In the genomic region with DNA sequence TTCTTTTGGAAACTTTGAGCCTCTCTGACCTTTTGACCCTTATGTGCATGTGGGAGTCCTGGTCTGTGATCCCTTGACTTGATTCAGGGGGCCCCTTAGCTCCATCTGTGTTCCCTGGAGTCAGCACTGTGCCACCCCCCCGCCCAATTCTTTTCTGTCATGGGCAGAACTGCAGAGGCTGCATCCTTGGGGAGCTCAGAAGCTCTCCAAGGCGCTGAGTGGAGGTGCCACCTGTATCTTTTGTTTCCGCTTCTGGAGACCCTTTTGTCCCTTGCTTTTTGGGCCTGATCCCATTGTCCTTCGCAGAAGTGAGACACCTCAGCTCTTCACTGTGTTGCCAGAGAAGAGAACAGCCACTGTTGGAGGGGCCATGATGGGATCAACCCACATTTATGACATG, we compare ENCODE assay signal across 11 cellular contexts. TPM values are rescaled to one million over a fixed set of nuclear protein-coding genes. Genes with fewer than 3 reads are reported as not detected.
DNase-seq lines count a peak whose midpoint lies in the region; FAIRE-seq and TF ChIP-seq lines count a peak whose summit lies in the region.
"Had no signal": no experiment of that assay in that cellular context is flagged by ENCODE, and none has a peak within 500 bp of the region (broad histone marks: within the 10 kb centered on the region; RNA-seq: fewer than 3 reads in every experiment).

No MANE protein-coding gene starts in this region.

- no peak overlapping the region for H3K4me3 Mint-ChIP-seq in CD4-positive, alpha-beta memory T cell

- POLR2A ChIA-PET in CD4-positive, alpha-beta memory T cell (lab: Charles Lee; ENCODE audit: partially characterized antibody): interaction anchor here (1.1 to 8.3 kb wide), 11 partner anchors 13 to 221 kb away, joined by 3 to 214 read pairs (median 5); partner anchors contain the start of genes CCDC85B, GAL3ST3, SF3B2 and YIF1A

- CTCF ChIA-PET in CD4-positive, alpha-beta memory T cell (lab: Charles Lee; ENCODE audit: partially characterized antibody): interaction anchor here (0.8 to 14.8 kb wide), 24 partner anchors 9 to 314 kb away, joined by 3 to 231 read pairs (median 6); partner anchors contain the start of genes FIBP, SF3B2 and SNX32

- H3K9ac ChIP-seq in MM.1S (ENCODE audit: low read length): no peak overlapping the region
- no peak overlapping the region for H3K9ac ChIP-seq in rectal smooth muscle tissue (ENCODE audit: low read length)

- no peaks in the 10 kb centered on the region for H3K27me3 Mint-ChIP-seq in CD4-positive, alpha-beta memory T cell

- peaks cover 67% of the 10 kb centered on the region for H3K79me2 ChIP-seq in MM.1S (ENCODE audit: low read length)

- TF ChIP-seq CTCF in MM.1S (IDR thresholded peaks at IDR 0.05; ENCODE audit: low read length): no peak
- TF ChIP-seq CTCF in dorsolateral prefrontal cortex (IDR thresholded peaks at IDR 0.05 in 54 of 56, conservative IDR thresholded peaks at IDR 0.05 in 2 of 56; ENCODE audit: low read depth in 1 of 56, partially characterized antibody in 56 of 56): no peak
- TF ChIP-seq CTCF in Peyer's patch (IDR thresholded peaks at IDR 0.05): no peak

- peak overlapping the region in 5 of 7 donors; percentile 22 to 99 (median 93) for H3K27ac Mint-ChIP-seq in CD4-positive, alpha-beta memory T cell

- peaks cover 78% of the 10 kb centered on the region for H3F3A ChIP-seq in MM.1S (ENCODE audit: insufficient read depth, low read length)

- H3K9me3 Mint-ChIP-seq in CD4-positive, alpha-beta memory T cell: peaks cover 0 to 5% (median 0%) of the 10 kb centered on the region in 8 donors

- H3K36me3 ChIP-seq in CD4-positive, alpha-beta memory T cell (ENCODE audit: insufficient read depth, low read length): peaks cover 60% of the 10 kb centered on the region
- H3K36me3 ChIP-seq in MM.1S (replicated peaks; ENCODE audit: insufficient read depth, low read length) (peaks cover 7% of the 10 kb centered on the region; the same call in 1 of the 2 replicates), rectal smooth muscle tissue (ENCODE audit: control insufficient read depth, insufficient read depth, low read length) (peaks cover 37% of the 10 kb centered on the region), Peyer's patch (peaks cover 0 to 66% (median 0%) of the 10 kb centered on the region in 3 donors)

- no peaks in the 10 kb centered on the region for H3K27me3 ChIP-seq in CD4-positive, alpha-beta memory T cell (ENCODE audit: insufficient read depth, low read length)
- no peaks in the 10 kb centered on the region for H3K27me3 ChIP-seq in MM.1S (replicated peaks; ENCODE audit: insufficient read depth, low read length)
- H3K27me3 ChIP-seq in dorsolateral prefrontal cortex: no peaks in the 10 kb centered on the region
- no peaks in the 10 kb centered on the region for H3K27me3 ChIP-seq in rectal smooth muscle tissue (ENCODE audit: control insufficient read depth, insufficient read depth, low read length)
- no peaks in the 10 kb centered on the region for H3K27me3 ChIP-seq in Peyer's patch

- no peak overlapping the region for H2AFZ ChIP-seq in MM.1S (ENCODE audit: low read length)

- peak overlapping the region; percentile 71; the same call in 1 of the 2 replicates for H3K4me2 ChIP-seq in MM.1S (ENCODE audit: low read depth, low read length)

- H3K9me2 ChIP-seq in MM.1S (replicated peaks; ENCODE audit: insufficient read depth, low read length): no peaks in the 10 kb centered on the region

- H3K4me1 ChIP-seq in CD4-positive, alpha-beta memory T cell (ENCODE audit: insufficient read depth, low read length): peaks cover 41% of the 10 kb centered on the region
- H3K4me1 ChIP-seq in MM.1S (ENCODE audit: low read length): peaks cover 66% of the 10 kb centered on the region
- peaks cover 13% of the 10 kb centered on the region for H3K4me1 ChIP-seq in rectal smooth muscle tissue (ENCODE audit: control insufficient read depth, insufficient read depth, low read length)
- peaks cover 0 to 30% (median 5%) of the 10 kb centered on the region in 4 donors for H3K4me1 ChIP-seq in Peyer's patch

- TF ChIP-seq POLR2A in H54 (IDR thresholded peaks at IDR 0.05; ENCODE audit: low read depth, low read length): no peak
- TF ChIP-seq POLR2A in Peyer's patch (IDR thresholded peaks at IDR 0.05): no peak

- peaks cover 34 to 61% (median 50%) of the 10 kb centered on the region in 4 donors for H3K4me1 Mint-ChIP-seq in CD4-positive, alpha-beta memory T cell

- no peak overlapping the region for H3K4me3 ChIP-seq in CD4-positive, alpha-beta memory T cell (ENCODE audit: low read length in 2 of 2)
- H3K4me3 ChIP-seq in MM.1S (ENCODE audit: low read length): no peak overlapping the region
- peak overlapping the region in 1 of 59 donors; percentile 8 for H3K4me3 ChIP-seq in dorsolateral prefrontal cortex
- H3K4me3 ChIP-seq in rectal smooth muscle tissue (ENCODE audit: low read length): no peak overlapping the region
- H3K4me3 ChIP-seq in Peyer's patch: no peak overlapping the region
- H3K4me3 ChIP-seq: lung had no signal

- no peaks in the 10 kb centered on the region for H3K9me3 ChIP-seq in CD4-positive, alpha-beta memory T cell (ENCODE audit: control insufficient read depth in 1 of 2, low read length in 2 of 2)
- H3K9me3 ChIP-seq in MM.1S (replicated peaks; ENCODE audit: insufficient read depth, low read length): no peaks in the 10 kb centered on the region
- no peaks in the 10 kb centered on the region for H3K9me3 ChIP-seq in Peyer's patch

- H4K20me1 ChIP-seq in MM.1S (ENCODE audit: insufficient read depth, low read length): peaks cover 22% of the 10 kb centered on the region

- no peak for DNase-seq in CD4-positive, alpha-beta memory T cell
- DNase-seq in MM.1S: no peak
- DNase-seq in dorsolateral prefrontal cortex: no peak
- no peak for DNase-seq in H54 (ENCODE audit: insufficient read length, low spot score)
- no peak for DNase-seq in NCI-H2081 (lab: John Stamatoyannopoulos, UW)
- DNase-seq in Peyer's patch: no peak
- DNase-seq: NCI-H2107 had no signal

- peaks cover 53 to 79% of the 10 kb centered on the region in 2 donors for H3K36me3 Mint-ChIP-seq in CD4-positive, alpha-beta memory T cell

- intact Hi-C loops in CD4-positive, alpha-beta memory T cell (cut with micrococcal nuclease): loop anchor here (1.0 to 2.0 kb wide), 2 partner anchors 59 to 67 kb away; no protein-coding TSS in a partner anchor
- intact Hi-C loops in dorsolateral prefrontal cortex (cut with DNase I): loop anchor here in 1 of 2 donors (2.0 kb wide), 2 partner anchors 67 to 191 kb away; no protein-coding TSS in a partner anchor

- peak overlapping the region; percentile 77 for H3K27ac ChIP-seq in CD4-positive, alpha-beta memory T cell (ENCODE audit: low read depth, low read length)
- H3K27ac ChIP-seq in MM.1S (ENCODE audit: low read length): peak overlapping the region; percentile 95; the same call in 1 of the 2 replicates
- H3K27ac ChIP-seq in dorsolateral prefrontal cortex: peak overlapping the region in 44 of 59 donors; percentile 19 to 99 (median 95)
- H3K27ac ChIP-seq in rectal smooth muscle tissue (ENCODE audit: low read depth, low read length): peak overlapping the region; percentile 31
- peak overlapping the region in 2 of 4 donors; percentile 90 to 97 for H3K27ac ChIP-seq in Peyer's patch

- no peak for FAIRE-seq in H54 (lab: Jason Lieb, UNC)
- FAIRE-seq: astrocyte had no signal

RNA-seq across cellular contexts. Expression of gene PACS1, which starts 2.4 kb away (rescaled TPM):
- total RNA-seq in CD4-positive, alpha-beta memory T cell: 100 to 1,000 TPM; 251 to 262 TPM
- polyA plus RNA-seq in CD4-positive, alpha-beta memory T cell: 100 to 1,000 TPM in 1 of 2 donors, 10 to 100 TPM in 1; 13.7 to 104 TPM
- total RNA-seq in dorsolateral prefrontal cortex (100 to 1,000 TPM in 42 of 120 experiments, 10 to 100 TPM in 78; 58.1 to 131 (median 95.3) TPM), Peyer's patch (10 to 100 TPM; 10.3 to 52.0 (median 22.3) TPM)

RNA-seq across cellular contexts. Expression of gene SF3B2, which starts 15.5 kb away (rescaled TPM):
- 100 to 1,000 TPM; 238 to 240 TPM for total RNA-seq in CD4-positive, alpha-beta memory T cell
- polyA plus RNA-seq in CD4-positive, alpha-beta memory T cell: 100 to 1,000 TPM in 1 of 2 donors, 10 to 100 TPM in 1; 74.4 to 128 TPM
- total RNA-seq in dorsolateral prefrontal cortex: 100 to 1,000 TPM; 120 to 225 (median 154) TPM
- 100 to 1,000 TPM; 127 to 340 (median 171) TPM for total RNA-seq in Peyer's patch

RNA-seq across cellular contexts. Expression of gene GAL3ST3, which starts 18.7 kb away (rescaled TPM):
- not detected for total RNA-seq in CD4-positive, alpha-beta memory T cell
- not detected for polyA plus RNA-seq in CD4-positive, alpha-beta memory T cell
- 10 to 100 TPM in 73 of 120 experiments, 1 to 10 TPM in 47; 3.8 to 17.5 (median 10.5) TPM for total RNA-seq in dorsolateral prefrontal cortex
- not detected for total RNA-seq in Peyer's patch
- total RNA-seq: lung had no signal
- polyA plus RNA-seq: lung had no signal

RNA-seq across cellular contexts. Expression of gene CATSPER1, which starts 41.4 kb away (rescaled TPM):
- not detected for total RNA-seq in CD4-positive, alpha-beta memory T cell
- not detected for polyA plus RNA-seq in CD4-positive, alpha-beta memory T cell
- 1 to 10 TPM in 2 of 120 experiments, under 1 TPM in 20, not detected in 98; 0.16 to 1.2 (median 0.36) TPM for total RNA-seq in dorsolateral prefrontal cortex
- not detected for total RNA-seq in Peyer's patch

RNA-seq across cellular contexts. Expression of gene CST6, which starts 55.8 kb away (rescaled TPM):
- not detected for total RNA-seq in CD4-positive, alpha-beta memory T cell
- not detected for polyA plus RNA-seq in CD4-positive, alpha-beta memory T cell
- under 1 TPM in 6 of 120 experiments, not detected in 114; 0.64 to 0.85 (median 0.71) TPM for total RNA-seq in dorsolateral prefrontal cortex
- not detected for total RNA-seq in Peyer's patch
- total RNA-seq: astrocyte, subcutaneous adipose tissue had no signal

Comparison
In these comparisons a context has a peak if more than half of its experiments do, and no peak if none do; other contexts are left out.
1. RNA of gene GAL3ST3, which starts 18.7 kb away (total RNA-seq): 3.8 to 17.5 TPM in dorsolateral prefrontal cortex; not detected in CD4-positive, alpha-beta memory T cell and not detected in Peyer's patch; every median in the first group is over 4 times any median in the second.